18 cellular contexts compared by ENCODE assay signal in the genomic region with DNA sequence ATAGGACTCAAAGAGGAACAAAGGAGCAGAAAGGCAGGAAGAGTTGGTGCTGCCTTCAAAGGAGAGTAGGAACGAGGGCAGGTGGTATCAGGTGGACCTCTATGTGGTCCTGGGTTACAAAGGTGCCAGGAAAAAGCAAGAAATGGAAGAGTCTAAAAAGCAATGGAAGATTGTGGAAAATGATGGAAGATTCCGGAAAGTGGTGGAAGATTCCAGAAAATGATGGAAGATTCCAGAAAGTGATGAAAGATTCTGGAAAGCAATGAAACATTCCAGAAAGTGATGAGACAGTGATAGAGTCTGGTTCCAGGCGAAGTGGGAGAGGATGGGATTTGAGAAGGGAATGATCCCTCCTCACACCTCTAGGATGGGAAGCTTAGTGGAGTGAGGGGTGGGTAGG. TPM values are rescaled to one million over a fixed set of nuclear protein-coding genes. Genes with fewer than 3 reads are reported as not detected.
DNase-seq lines count a peak whose midpoint lies in the region; ATAC-seq, FAIRE-seq and TF ChIP-seq lines count a peak whose summit lies in the region.
"Had no signal": no experiment of that assay in that cellular context is flagged by ENCODE, and none has a peak within 500 bp of the region (broad histone marks: within the 10 kb centered on the region; RNA-seq: fewer than 3 reads in every experiment).

No MANE protein-coding gene starts in this region.

- BruUV-seq in HepG2 (replicated peaks; lab: Mats Ljungman, UMichigan) = no TSS peak
- no TSS peak for BruUV-seq in endothelial cell of umbilical vein (replicated peaks; lab: Mats Ljungman, UMichigan)

- no peaks in the 10 kb centered on the region for H3K27me3 Mint-ChIP-seq in nephron progenitor cell (ENCODE audit: low read depth, poor library complexity)
- H3K27me3 Mint-ChIP-seq in activated CD8-positive, alpha-beta memory T cell treated with anti-CD3 and anti-CD28 coated beads, Interleukin-2, amount 10 ng/mL, durations not matched to agents 7 days and 5 days = no peaks in the 10 kb centered on the region
- no peaks in the 10 kb centered on the region for H3K27me3 Mint-ChIP-seq in osteocyte (ENCODE audit: unreplicated experiment)
- H3K27me3 Mint-ChIP-seq: CD4-positive, alpha-beta memory T cell had no signal

- no peaks in the 10 kb centered on the region for H3K79me2 ChIP-seq in HepG2 (ENCODE audit: insufficient read depth, low read length)
- no peaks in the 10 kb centered on the region for H3K79me2 ChIP-seq in endothelial cell of umbilical vein (ENCODE audit: control insufficient read depth, insufficient read depth, low read length)

- in situ Hi-C loops in HepG2 (cut with HindIII; ENCODE audit: extremely low pct_ligation_motif_present, low pct_unique_long_range_greater_than_20kb) = no loop called here

- H3K9ac ChIP-seq in liver (ENCODE audit: low read depth in 1 of 2, low read length in 2 of 2) = no peak overlapping the region
- H3K9ac ChIP-seq in HepG2 (ENCODE audit: insufficient read depth, low read depth, low read length) = no peak overlapping the region
- no peak overlapping the region for H3K9ac ChIP-seq in endothelial cell of umbilical vein (replicated peaks; ENCODE audit: extremely low read depth, insufficient read depth, low read length)
- H3K9ac ChIP-seq: BLaER1, GM23248 had no signal

- CTCF ChIA-PET in HepG2 (lab: Yijun Ruan, JAX; ENCODE audit: low intra/inter-chr PET ratio, low total read pairs) (no interaction called here), endothelial cell of umbilical vein (lab: Charles Lee) (interaction anchor here (0.6 kb wide), 1 partner anchor 252 kb away, joined by 3 read pairs; no protein-coding TSS in a partner anchor)
- CTCF ChIA-PET in activated CD8-positive, alpha-beta memory T cell treated with anti-CD3 and anti-CD28 coated beads, Interleukin-2, amount 10 ng/mL, durations not matched to agents 7 days and 5 days (lab: Charles Lee) = no interaction called here

- DNase-seq in HepG2 (ENCODE audit: low spot score) (no peak), endothelial cell of umbilical vein (ENCODE audit: low read depth, low spot score) (peak; percentile 12), nephron progenitor cell (no peak), osteocyte (ENCODE audit: extremely low spot score, unreplicated experiment) (no peak)
- DNase-seq in activated CD8-positive, alpha-beta memory T cell treated with anti-CD3 and anti-CD28 coated beads, Interleukin-2, amount 10 ng/mL, durations not matched to agents 7 days and 5 days = no peak
- DNase-seq: 8988T; CD4-positive, alpha-beta memory T cell; DMS153; DMS79; GDM1; GM23248; IMR-90 had no signal

- TF ChIP-seq POLR2A in HepG2 (IDR thresholded peaks at IDR 0.05; ENCODE audit: insufficient read depth in 1 of 2, low read depth in 2 of 2, low read length in 2 of 2) = no peak
- TF ChIP-seq POLR2A in endothelial cell of umbilical vein (IDR thresholded peaks at IDR 0.05; ENCODE audit: low read depth, low read length) = no peak

- TF ChIP-seq RAD21 in liver (IDR thresholded peaks at IDR 0.05) (no peak), HepG2 (CRISPR knock-in tag; IDR thresholded peaks at IDR 0.05) (no peak)

- H3K27ac ChIP-seq in liver (ENCODE audit: low read depth in 1 of 2, low read length in 2 of 2) = peak overlapping the region in 1 of 2 donors; percentile 47
- H3K27ac ChIP-seq in HepG2 (ENCODE audit: extremely low read length, insufficient read depth, low read length) = no peak overlapping the region
- H3K27ac ChIP-seq in endothelial cell of umbilical vein (ENCODE audit: insufficient read depth, low read depth, low read length) = no peak overlapping the region
- H3K27ac ChIP-seq: BLaER1, GM23248, HL-60 had no signal

- H3K27me3 ChIP-seq in liver (ENCODE audit: control insufficient read depth in 4 of 4, insufficient read depth in 4 of 4, low read length in 3 of 4) (no peaks in the 10 kb centered on the region), HepG2 (ENCODE audit: control insufficient read depth in 1 of 2, insufficient read depth in 2 of 2, low read length in 2 of 2) (no peaks in the 10 kb centered on the region; a peak in 1 of 5 replicates), endothelial cell of umbilical vein (ENCODE audit: control insufficient read depth in 2 of 2, insufficient read depth in 2 of 2, low read length in 2 of 2) (no peaks in the 10 kb centered on the region)
- H3K27me3 ChIP-seq: BLaER1 had no signal

- no peaks in the 10 kb centered on the region for H3K4me1 ChIP-seq in liver (ENCODE audit: control insufficient read depth in 4 of 4, insufficient read depth in 4 of 4, low read length in 3 of 4)
- no peaks in the 10 kb centered on the region for H3K4me1 ChIP-seq in HepG2 (ENCODE audit: insufficient read depth, low read length)
- H3K4me1 ChIP-seq in endothelial cell of umbilical vein (ENCODE audit: control insufficient read depth, extremely low read depth, insufficient read depth, low read length) = peaks cover 12% of the 10 kb centered on the region
- H3K4me1 ChIP-seq: BLaER1, HAP-1 had no signal

- WGBS in liver = 92% methylated on average over 3 of the region's 3 CpGs
- WGBS in HepG2 (ENCODE audit: low lambda C conversion rate) = 78% methylated on average over 3 of the region's 3 CpGs

- H3K36me3 ChIP-seq in liver (ENCODE audit: control insufficient read depth in 4 of 4, insufficient read depth in 3 of 4, low read depth in 1 of 4, low read length in 3 of 4) = peaks cover 31 to 74% (median 60%) of the 10 kb centered on the region in 4 donors
- H3K36me3 ChIP-seq in HepG2 (replicated peaks in 1 of 2; ENCODE audit: control insufficient read depth in 1 of 2, insufficient read depth in 2 of 2, low read length in 2 of 2) = peaks cover 33 to 62% of the 10 kb centered on the region in 2 experiments
- H3K36me3 ChIP-seq in endothelial cell of umbilical vein (ENCODE audit: control insufficient read depth in 2 of 2, extremely low read depth in 1 of 2, insufficient read depth in 2 of 2, low read length in 2 of 2) = peaks cover 0 to 12% of the 10 kb centered on the region in 2 experiments

- H3K36me3 Mint-ChIP-seq in nephron progenitor cell (ENCODE audit: low read depth) = peaks cover 75% of the 10 kb centered on the region
- H3K36me3 Mint-ChIP-seq in activated CD8-positive, alpha-beta memory T cell treated with anti-CD3 and anti-CD28 coated beads, Interleukin-2, amount 10 ng/mL, durations not matched to agents 7 days and 5 days = peaks cover 2% of the 10 kb centered on the region
- H3K36me3 Mint-ChIP-seq in osteocyte (ENCODE audit: unreplicated experiment) = peaks cover 62% of the 10 kb centered on the region

- H3K9me3 Mint-ChIP-seq in nephron progenitor cell = peaks cover 29% of the 10 kb centered on the region
- H3K9me3 Mint-ChIP-seq in activated CD8-positive, alpha-beta memory T cell treated with anti-CD3 and anti-CD28 coated beads, Interleukin-2, amount 10 ng/mL, durations not matched to agents 7 days and 5 days (ENCODE audit: low read depth) = peaks cover 8% of the 10 kb centered on the region
- peaks cover 8% of the 10 kb centered on the region for H3K9me3 Mint-ChIP-seq in osteocyte (ENCODE audit: unreplicated experiment)

- H3K4me1 Mint-ChIP-seq in nephron progenitor cell (no peaks in the 10 kb centered on the region), osteocyte (ENCODE audit: unreplicated experiment) (no peaks in the 10 kb centered on the region)
- no peaks in the 10 kb centered on the region for H3K4me1 Mint-ChIP-seq in activated CD8-positive, alpha-beta memory T cell treated with anti-CD3 and anti-CD28 coated beads, Interleukin-2, amount 10 ng/mL, durations not matched to agents 7 days and 5 days
- H3K4me1 Mint-ChIP-seq: CD14-positive monocyte; CD4-positive, alpha-beta memory T cell had no signal

- no peaks in the 10 kb centered on the region for H3K9me1 ChIP-seq in endothelial cell of umbilical vein (replicated peaks; ENCODE audit: control insufficient read depth, extremely low read depth, insufficient read depth, low read length)

- H4K20me1 ChIP-seq in HepG2 (ENCODE audit: insufficient read depth, low read length) (no peaks in the 10 kb centered on the region), endothelial cell of umbilical vein (replicated peaks; ENCODE audit: control insufficient read depth, extremely low read depth, insufficient read depth, low read length) (no peaks in the 10 kb centered on the region)

- intact Hi-C loops in HepG2 (cut with micrococcal nuclease; ENCODE audit: unreplicated experiment) = no loop called here
- intact Hi-C loops in endothelial cell of umbilical vein (cut with micrococcal nuclease) = no loop called here

- POLR2A ChIA-PET in HepG2 (lab: Yijun Ruan, JAX) = no interaction called here
- POLR2A ChIA-PET in endothelial cell of umbilical vein (lab: Charles Lee) = no interaction called here

- no peak overlapping the region for H3K4me2 ChIP-seq in HepG2 (ENCODE audit: low read depth, low read length)
- H3K4me2 ChIP-seq in endothelial cell of umbilical vein (ENCODE audit: insufficient read depth, low read length) = no peak overlapping the region
- H3K4me2 ChIP-seq: BLaER1 had no signal

- FAIRE-seq in HepG2 (lab: Jason Lieb, UNC) (no peak), endothelial cell of umbilical vein (lab: Jason Lieb, UNC) (no peak)

- dilution Hi-C loops in endothelial cell of umbilical vein (cut with MboI; ENCODE audit: extremely low pct_ligation_motif_present, low sequenced_read_pairs) = no loop called here

- TF ChIP-seq CTCF in liver (IDR thresholded peaks at IDR 0.05; ENCODE audit: low read depth, low read length, missing input control) (no peak), HepG2 (CRISPR knock-in tag; IDR thresholded peaks at IDR 0.05) (no peak), endothelial cell of umbilical vein (IDR thresholded peaks at IDR 0.05; ENCODE audit: extremely low read depth in 1 of 2, insufficient read depth in 1 of 2, low read depth in 1 of 2, low read length in 2 of 2) (no peak), nephron progenitor cell (IDR thresholded peaks at IDR 0.05) (no peak), osteocyte (IDR thresholded peaks at IDR 0.05) (no peak)

- H3K4me3 ChIP-seq in liver (ENCODE audit: low read depth in 1 of 3, low read length in 3 of 3) (no peak overlapping the region), HepG2 (replicated peaks in 1 of 3; ENCODE audit: insufficient read depth in 1 of 3, low read depth in 2 of 3, low read length in 3 of 3) (no peak overlapping the region), endothelial cell of umbilical vein (replicated peaks in 1 of 3; ENCODE audit: insufficient read depth in 1 of 3, low read depth in 1 of 3, low read length in 3 of 3) (no peak overlapping the region)
- H3K4me3 ChIP-seq: BLaER1, GM23248, HAP-1 had no signal

- H2AFZ ChIP-seq in HepG2 (ENCODE audit: low read length) (no peak overlapping the region), endothelial cell of umbilical vein (ENCODE audit: low read depth, low read length) (no peak overlapping the region)
- H2AFZ ChIP-seq: GM23248 had no signal

- TF ChIP-seq EP300 in HepG2 (IDR thresholded peaks at IDR 0.05; ENCODE audit: low read depth in 2 of 2, low read length in 2 of 2) = no peak
- no peak for TF ChIP-seq EP300 in HepG2 (CRISPR knock-in tag; IDR thresholded peaks at IDR 0.05; ENCODE audit: borderline replicate concordance)

- ATAC-seq in HepG2 (no peak), GM21515 (IDR thresholded peaks at IDR 0.05; ENCODE audit: unreplicated experiment) (no peak)
- no peak for ATAC-seq in activated CD8-positive, alpha-beta memory T cell treated with anti-CD3 and anti-CD28 coated beads, Interleukin-2, amount 10 ng/mL, durations not matched to agents 7 days and 5 days

- H3K27ac Mint-ChIP-seq in nephron progenitor cell = peak overlapping the region; percentile 24
- no peak overlapping the region for H3K27ac Mint-ChIP-seq in activated CD8-positive, alpha-beta memory T cell treated with anti-CD3 and anti-CD28 coated beads, Interleukin-2, amount 10 ng/mL, durations not matched to agents 7 days and 5 days
- no peak overlapping the region for H3K27ac Mint-ChIP-seq in osteocyte (ENCODE audit: unreplicated experiment)
- H3K27ac Mint-ChIP-seq: CD4-positive, alpha-beta memory T cell had no signal

- H3K4me3 Mint-ChIP-seq in nephron progenitor cell = no peak overlapping the region
- H3K4me3 Mint-ChIP-seq in activated CD8-positive, alpha-beta memory T cell treated with anti-CD3 and anti-CD28 coated beads, Interleukin-2, amount 10 ng/mL, durations not matched to agents 7 days and 5 days = no peak overlapping the region
- H3K4me3 Mint-ChIP-seq in osteocyte (ENCODE audit: unreplicated experiment) = no peak overlapping the region
- H3K4me3 Mint-ChIP-seq: CD14-positive monocyte; CD4-positive, alpha-beta memory T cell had no signal

- peaks cover 0 to 7% (median 0%) of the 10 kb centered on the region in 4 donors for H3K9me3 ChIP-seq in liver (ENCODE audit: control insufficient read depth in 4 of 4, low read length in 3 of 4)
- peaks cover 17% of the 10 kb centered on the region; the same call in 1 of the 2 replicates for H3K9me3 ChIP-seq in HepG2 (ENCODE audit: low read length)
- no peaks in the 10 kb centered on the region for H3K9me3 ChIP-seq in endothelial cell of umbilical vein (replicated peaks; ENCODE audit: control insufficient read depth, insufficient read depth, low read length)
- H3K9me3 ChIP-seq: HAP-1 had no signal

RNA-seq across cellular contexts. Expression of a gene that starts 55.3 kb away (rescaled TPM):
- total RNA-seq in liver (1 to 10 TPM; 5.4 to 6.0 TPM), HepG2 (2016; rRNA removed; fragmentation: Illumina TruSeq; extraction: Trizol) (7.8 and 10.0 TPM in 2 replicates), endothelial cell of umbilical vein (8.0 and 9.1 TPM in 2 replicates), osteocyte (13.5 and 13.6 TPM in 2 replicates)
- polyA plus RNA-seq in liver (1 to 10 TPM; 1.4 to 2.2 TPM), HepG2 (2011; rRNA removed) (2.0 and 2.1 TPM in 2 replicates), endothelial cell of umbilical vein (1.7 and 1.9 TPM in 2 replicates)
- 0.71 and 0.88 TPM in 2 replicates for total RNA-seq in HepG2 (2016; cell fraction: cytosol; rRNA removed; fragmentation: Illumina TruSeq; extraction: Trizol; ENCODE audit: low read depth)
- total RNA-seq in HepG2 (2016; cell fraction: insoluble cytoplasmic fraction; rRNA removed; fragmentation: Illumina TruSeq; extraction: Trizol) = 8.6 and 9.5 TPM in 2 replicates
- total RNA-seq in HepG2 (2016; cell fraction: membrane; rRNA removed; fragmentation: Illumina TruSeq; extraction: Trizol) = 3.4 and 3.8 TPM in 2 replicates
- total RNA-seq in HepG2 (2016; cell fraction: nucleus; rRNA removed; fragmentation: Illumina TruSeq; extraction: Trizol) = 6.4 and 8.7 TPM in 2 replicates
- polyA plus RNA-seq in HepG2 (2011; cell fraction: cytosol; rRNA removed) = 1.2 TPM in 2 replicates
- 3.4 TPM in 2 replicates for polyA plus RNA-seq in HepG2 (2011; cell fraction: nucleus; rRNA removed)
- polyA plus RNA-seq in HepG2 (2012) = 1.3 and 1.5 TPM in 2 replicates
- polyA plus RNA-seq in HepG2 (2016; cell fraction: cytosol; fragmentation: Illumina TruSeq; extraction: Trizol; ENCODE audit: low read depth) = 0.40 TPM in 2 replicates
- 2.5 and 2.6 TPM in 2 replicates for polyA plus RNA-seq in HepG2 (2016; cell fraction: insoluble cytoplasmic fraction; fragmentation: Illumina TruSeq; extraction: Trizol; ENCODE audit: low read depth)
- 0.63 and 0.64 TPM in 2 replicates for polyA plus RNA-seq in HepG2 (2016; cell fraction: membrane; fragmentation: Illumina TruSeq; extraction: Trizol; ENCODE audit: low read depth)
- 5.8 and 6.3 TPM in 2 replicates for polyA plus RNA-seq in HepG2 (2016; cell fraction: nucleus; fragmentation: Illumina TruSeq; extraction: Trizol; ENCODE audit: insufficient read depth, low read depth)
- polyA minus RNA-seq in HepG2 (2011; rRNA and poly(A)+ RNA removed; ENCODE audit: low replicate concordance) = 7.5 and 21.3 TPM in 2 replicates
- polyA minus RNA-seq in HepG2 (2011; cell fraction: cytosol; rRNA and poly(A)+ RNA removed) = 3.1 and 4.2 TPM in 2 replicates
- polyA minus RNA-seq in HepG2 (2011; cell fraction: nucleus; rRNA and poly(A)+ RNA removed) = 17.9 and 18.5 TPM in 2 replicates
- polyA plus RNA-seq in endothelial cell of umbilical vein (2011; cell fraction: cytosol; rRNA removed) = 2.1 and 2.5 TPM in 2 replicates
- polyA plus RNA-seq in endothelial cell of umbilical vein (2011; cell fraction: nucleus; rRNA removed) = 4.6 and 5.0 TPM in 2 replicates
- polyA plus RNA-seq in endothelial cell of umbilical vein (2012) = 2.8 and 3.9 TPM in 2 replicates
- 12.3 and 13.2 TPM in 2 replicates for polyA minus RNA-seq in endothelial cell of umbilical vein
- polyA minus RNA-seq in endothelial cell of umbilical vein (2011; cell fraction: cytosol; rRNA and poly(A)+ RNA removed) = 13.3 TPM
- polyA minus RNA-seq in endothelial cell of umbilical vein (2011; cell fraction: nucleus; rRNA and poly(A)+ RNA removed) = 7.8 and 11.6 TPM in 2 replicates
- total RNA-seq in activated CD8-positive, alpha-beta memory T cell treated with anti-CD3 and anti-CD28 coated beads, Interleukin-2, amount 10 ng/mL, durations not matched to agents 7 days and 5 days = 10 to 100 TPM; 13.3 to 13.5 TPM
